In the genomic region with DNA sequence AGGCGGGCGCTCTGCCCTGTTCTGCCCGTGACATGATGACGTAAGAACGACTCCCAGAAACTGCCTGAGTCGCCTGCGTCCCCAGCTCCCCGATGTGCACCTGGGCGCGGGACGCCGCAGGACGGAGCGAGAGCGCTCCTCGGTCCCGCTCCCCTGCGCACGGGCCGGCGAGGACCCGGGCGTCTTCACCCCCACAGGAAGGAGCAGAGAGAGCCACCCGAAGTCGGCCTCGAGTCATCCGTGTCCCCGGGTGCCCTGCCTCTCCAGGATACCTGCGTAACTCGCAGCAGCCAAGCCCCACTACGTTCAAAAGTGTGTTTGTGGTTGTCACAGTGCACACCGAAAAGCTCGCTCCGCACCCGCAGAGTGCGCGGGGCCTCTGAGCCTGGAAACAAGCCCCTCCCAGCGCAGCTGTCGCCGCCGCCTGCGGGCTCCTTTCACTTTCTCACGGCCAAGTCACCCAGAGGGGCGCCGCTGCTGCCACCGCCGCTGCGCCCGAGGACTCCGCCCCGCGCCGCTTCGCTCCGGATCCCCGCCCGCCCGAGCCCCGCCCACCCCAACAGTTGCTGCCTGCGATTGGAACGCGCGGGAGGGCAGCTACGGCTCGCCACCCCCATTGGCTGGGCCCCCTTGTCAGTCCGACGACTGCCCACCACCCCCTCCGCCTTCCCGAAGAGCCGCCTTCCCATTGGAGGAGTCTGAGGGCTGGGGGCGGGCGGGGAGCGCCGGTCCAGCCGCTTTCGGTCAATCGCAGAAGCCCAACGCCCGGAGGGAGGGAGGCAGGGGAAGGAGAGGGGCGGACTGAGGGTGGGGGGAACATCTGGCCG, we compare ENCODE assay signal across 1 cellular context.
TF ChIP-seq lines count a peak whose summit lies in the region.

No MANE protein-coding gene starts in this region.

TF ChIP-seq in HepG2, 621 proteins besides CTCF, POLR2A, EP300 and RAD21 (continued from another document and continues in another):
- TF ChIP-seq, protein P1, sequence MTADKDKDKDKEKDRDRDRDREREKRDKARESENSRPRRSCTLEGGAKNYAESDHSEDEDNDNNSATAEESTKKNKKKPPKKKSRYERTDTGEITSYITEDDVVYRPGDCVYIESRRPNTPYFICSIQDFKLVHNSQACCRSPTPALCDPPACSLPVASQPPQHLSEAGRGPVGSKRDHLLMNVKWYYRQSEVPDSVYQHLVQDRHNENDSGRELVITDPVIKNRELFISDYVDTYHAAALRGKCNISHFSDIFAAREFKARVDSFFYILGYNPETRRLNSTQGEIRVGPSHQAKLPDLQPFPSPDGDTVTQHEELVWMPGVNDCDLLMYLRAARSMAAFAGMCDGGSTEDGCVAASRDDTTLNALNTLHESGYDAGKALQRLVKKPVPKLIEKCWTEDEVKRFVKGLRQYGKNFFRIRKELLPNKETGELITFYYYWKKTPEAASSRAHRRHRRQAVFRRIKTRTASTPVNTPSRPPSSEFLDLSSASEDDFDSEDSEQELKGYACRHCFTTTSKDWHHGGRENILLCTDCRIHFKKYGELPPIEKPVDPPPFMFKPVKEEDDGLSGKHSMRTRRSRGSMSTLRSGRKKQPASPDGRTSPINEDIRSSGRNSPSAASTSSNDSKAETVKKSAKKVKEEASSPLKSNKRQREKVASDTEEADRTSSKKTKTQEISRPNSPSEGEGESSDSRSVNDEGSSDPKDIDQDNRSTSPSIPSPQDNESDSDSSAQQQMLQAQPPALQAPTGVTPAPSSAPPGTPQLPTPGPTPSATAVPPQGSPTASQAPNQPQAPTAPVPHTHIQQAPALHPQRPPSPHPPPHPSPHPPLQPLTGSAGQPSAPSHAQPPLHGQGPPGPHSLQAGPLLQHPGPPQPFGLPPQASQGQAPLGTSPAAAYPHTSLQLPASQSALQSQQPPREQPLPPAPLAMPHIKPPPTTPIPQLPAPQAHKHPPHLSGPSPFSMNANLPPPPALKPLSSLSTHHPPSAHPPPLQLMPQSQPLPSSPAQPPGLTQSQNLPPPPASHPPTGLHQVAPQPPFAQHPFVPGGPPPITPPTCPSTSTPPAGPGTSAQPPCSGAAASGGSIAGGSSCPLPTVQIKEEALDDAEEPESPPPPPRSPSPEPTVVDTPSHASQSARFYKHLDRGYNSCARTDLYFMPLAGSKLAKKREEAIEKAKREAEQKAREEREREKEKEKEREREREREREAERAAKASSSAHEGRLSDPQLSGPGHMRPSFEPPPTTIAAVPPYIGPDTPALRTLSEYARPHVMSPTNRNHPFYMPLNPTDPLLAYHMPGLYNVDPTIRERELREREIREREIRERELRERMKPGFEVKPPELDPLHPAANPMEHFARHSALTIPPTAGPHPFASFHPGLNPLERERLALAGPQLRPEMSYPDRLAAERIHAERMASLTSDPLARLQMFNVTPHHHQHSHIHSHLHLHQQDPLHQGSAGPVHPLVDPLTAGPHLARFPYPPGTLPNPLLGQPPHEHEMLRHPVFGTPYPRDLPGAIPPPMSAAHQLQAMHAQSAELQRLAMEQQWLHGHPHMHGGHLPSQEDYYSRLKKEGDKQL (CRISPR knock-in tag; IDR thresholded peaks at IDR 0.05; ENCODE audit: low read depth): no peak
- TF ChIP-seq, protein P2, sequence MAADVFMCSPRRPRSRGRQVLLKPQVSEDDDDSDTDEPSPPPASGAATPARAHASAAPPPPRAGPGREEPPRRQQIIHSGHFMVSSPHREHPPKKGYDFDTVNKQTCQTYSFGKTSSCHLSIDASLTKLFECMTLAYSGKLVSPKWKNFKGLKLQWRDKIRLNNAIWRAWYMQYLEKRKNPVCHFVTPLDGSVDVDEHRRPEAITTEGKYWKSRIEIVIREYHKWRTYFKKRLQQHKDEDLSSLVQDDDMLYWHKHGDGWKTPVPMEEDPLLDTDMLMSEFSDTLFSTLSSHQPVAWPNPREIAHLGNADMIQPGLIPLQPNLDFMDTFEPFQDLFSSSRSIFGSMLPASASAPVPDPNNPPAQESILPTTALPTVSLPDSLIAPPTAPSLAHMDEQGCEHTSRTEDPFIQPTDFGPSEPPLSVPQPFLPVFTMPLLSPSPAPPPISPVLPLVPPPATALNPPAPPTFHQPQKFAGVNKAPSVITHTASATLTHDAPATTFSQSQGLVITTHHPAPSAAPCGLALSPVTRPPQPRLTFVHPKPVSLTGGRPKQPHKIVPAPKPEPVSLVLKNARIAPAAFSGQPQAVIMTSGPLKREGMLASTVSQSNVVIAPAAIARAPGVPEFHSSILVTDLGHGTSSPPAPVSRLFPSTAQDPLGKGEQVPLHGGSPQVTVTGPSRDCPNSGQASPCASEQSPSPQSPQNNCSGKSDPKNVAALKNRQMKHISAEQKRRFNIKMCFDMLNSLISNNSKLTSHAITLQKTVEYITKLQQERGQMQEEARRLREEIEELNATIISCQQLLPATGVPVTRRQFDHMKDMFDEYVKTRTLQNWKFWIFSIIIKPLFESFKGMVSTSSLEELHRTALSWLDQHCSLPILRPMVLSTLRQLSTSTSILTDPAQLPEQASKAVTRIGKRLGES (CRISPR knock-in tag; IDR thresholded peaks at IDR 0.05; ENCODE audit: borderline replicate concordance): no peak
- TF ChIP-seq ELF1 (CRISPR knock-in tag; IDR thresholded peaks at IDR 0.05) (no peak), SYNCRIP (IDR thresholded peaks at IDR 0.05; ENCODE audit: insufficient read depth, low read depth, low read length) (no peak), ZNF350 (CRISPR knock-in tag; IDR thresholded peaks at IDR 0.05; ENCODE audit: borderline replicate concordance, low read depth) (no peak; the same call in 1 of the 2 replicates), ZNF879 (CRISPR knock-in tag; IDR thresholded peaks at IDR 0.05) (no peak), JUND (CRISPR knock-in tag; IDR thresholded peaks at IDR 0.05) (0 out of 2 replicates have a peak, but pooled peaks have one; percentile 17), ZKSCAN8 (CRISPR knock-in tag; IDR thresholded peaks at IDR 0.05; ENCODE audit: borderline replicate concordance) (0 out of 2 replicates have a peak, but pooled peaks have one; percentile 19), HNRNPL (IDR thresholded peaks at IDR 0.05; ENCODE audit: low read depth, low read length) (0 out of 2 replicates have a peak, but pooled peaks have one; percentile 69), SP140L (CRISPR knock-in tag; IDR thresholded peaks at IDR 0.05; ENCODE audit: borderline replicate concordance) (no peak), GTF3A (CRISPR knock-in tag; conservative IDR thresholded peaks at IDR 0.05) (no peak), ZNF782 (CRISPR knock-in tag; IDR thresholded peaks at IDR 0.05; ENCODE audit: borderline replicate concordance) (peak; percentile 68; the same call in 1 of the 2 replicates), SAP130 (CRISPR knock-in tag; IDR thresholded peaks at IDR 0.05; ENCODE audit: low read depth) (peak; percentile 75), GPBP1L1 (CRISPR knock-in tag; IDR thresholded peaks at IDR 0.05) (no peak), ZNF274 (CRISPR knock-in tag; IDR thresholded peaks at IDR 0.05) (peak; percentile 67), ZFP41 (CRISPR knock-in tag; IDR thresholded peaks at IDR 0.05; ENCODE audit: borderline replicate concordance) (0 out of 2 replicates have a peak, but pooled peaks have one; percentile 47), GABPB1 (CRISPR knock-in tag; IDR thresholded peaks at IDR 0.05) (peak; percentile 83), ZNF564 (CRISPR knock-in tag; IDR thresholded peaks at IDR 0.05) (no peak), CAMTA2 (CRISPR knock-in tag; IDR thresholded peaks at IDR 0.05; ENCODE audit: borderline replicate concordance) (no peak), HHEX (CRISPR knock-in tag; IDR thresholded peaks at IDR 0.05) (no peak), FLYWCH1 (CRISPR knock-in tag; IDR thresholded peaks at IDR 0.05) (no peak), ERF (CRISPR knock-in tag; IDR thresholded peaks at IDR 0.05) (no peak), CC2D1A (CRISPR knock-in tag; IDR thresholded peaks at IDR 0.05) (no peak), ZNF878 (CRISPR knock-in tag; IDR thresholded peaks at IDR 0.05) (no peak; the same call in none of the 2 replicates), ZNF441 (CRISPR knock-in tag; IDR thresholded peaks at IDR 0.05; ENCODE audit: borderline replicate concordance) (peak; percentile 35; the same call in 1 of the 2 replicates), FOXK2 (IDR thresholded peaks at IDR 0.05) (no peak), ZNF776 (CRISPR knock-in tag; IDR thresholded peaks at IDR 0.05) (peak; percentile 28; the same call in 1 of the 2 replicates), FOXP1 (IDR thresholded peaks at IDR 0.05) (no peak), FOXP1 (CRISPR knock-in tag; IDR thresholded peaks at IDR 0.05) (no peak), ZNF335 (CRISPR knock-in tag; IDR thresholded peaks at IDR 0.05) (no peak), ZNF205 (CRISPR knock-in tag; IDR thresholded peaks at IDR 0.05) (no peak), ZNF329 (CRISPR knock-in tag; IDR thresholded peaks at IDR 0.05; ENCODE audit: low read depth) (no peak), ZNF558 (CRISPR knock-in tag; IDR thresholded peaks at IDR 0.05; ENCODE audit: borderline replicate concordance) (no peak), THAP8 (CRISPR knock-in tag; IDR thresholded peaks at IDR 0.05; ENCODE audit: borderline replicate concordance) (no peak), SOX13 (IDR thresholded peaks at IDR 0.05) (no peak), SOX13 (CRISPR knock-in tag; conservative IDR thresholded peaks at IDR 0.05 in 1 of 2, IDR thresholded peaks at IDR 0.05 in 1 of 2) (no peak), CSRNP1 (CRISPR knock-in tag; IDR thresholded peaks at IDR 0.05) (0 out of 2 replicates have a peak, but pooled peaks have one; percentile 81), DNMT3B (CRISPR knock-in tag; conservative IDR thresholded peaks at IDR 0.05) (no peak), JUN (CRISPR knock-in tag; IDR thresholded peaks at IDR 0.05) (no peak), ZNF891 (CRISPR knock-in tag; IDR thresholded peaks at IDR 0.05) (no peak), MTF1 (CRISPR knock-in tag; IDR thresholded peaks at IDR 0.05) (no peak)
- TF ChIP-seq, protein P3, sequence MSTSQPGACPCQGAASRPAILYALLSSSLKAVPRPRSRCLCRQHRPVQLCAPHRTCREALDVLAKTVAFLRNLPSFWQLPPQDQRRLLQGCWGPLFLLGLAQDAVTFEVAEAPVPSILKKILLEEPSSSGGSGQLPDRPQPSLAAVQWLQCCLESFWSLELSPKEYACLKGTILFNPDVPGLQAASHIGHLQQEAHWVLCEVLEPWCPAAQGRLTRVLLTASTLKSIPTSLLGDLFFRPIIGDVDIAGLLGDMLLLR (CRISPR knock-in tag; IDR thresholded peaks at IDR 0.05): 0 out of 2 replicates have a peak, but pooled peaks have one; percentile 52
- TF ChIP-seq, protein P4, sequence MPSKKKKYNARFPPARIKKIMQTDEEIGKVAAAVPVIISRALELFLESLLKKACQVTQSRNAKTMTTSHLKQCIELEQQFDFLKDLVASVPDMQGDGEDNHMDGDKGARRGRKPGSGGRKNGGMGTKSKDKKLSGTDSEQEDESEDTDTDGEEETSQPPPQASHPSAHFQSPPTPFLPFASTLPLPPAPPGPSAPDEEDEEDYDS (CRISPR knock-in tag; IDR thresholded peaks at IDR 0.05): peak; percentile 13; the same call in 1 of the 2 replicates
- TF ChIP-seq, protein P5, sequence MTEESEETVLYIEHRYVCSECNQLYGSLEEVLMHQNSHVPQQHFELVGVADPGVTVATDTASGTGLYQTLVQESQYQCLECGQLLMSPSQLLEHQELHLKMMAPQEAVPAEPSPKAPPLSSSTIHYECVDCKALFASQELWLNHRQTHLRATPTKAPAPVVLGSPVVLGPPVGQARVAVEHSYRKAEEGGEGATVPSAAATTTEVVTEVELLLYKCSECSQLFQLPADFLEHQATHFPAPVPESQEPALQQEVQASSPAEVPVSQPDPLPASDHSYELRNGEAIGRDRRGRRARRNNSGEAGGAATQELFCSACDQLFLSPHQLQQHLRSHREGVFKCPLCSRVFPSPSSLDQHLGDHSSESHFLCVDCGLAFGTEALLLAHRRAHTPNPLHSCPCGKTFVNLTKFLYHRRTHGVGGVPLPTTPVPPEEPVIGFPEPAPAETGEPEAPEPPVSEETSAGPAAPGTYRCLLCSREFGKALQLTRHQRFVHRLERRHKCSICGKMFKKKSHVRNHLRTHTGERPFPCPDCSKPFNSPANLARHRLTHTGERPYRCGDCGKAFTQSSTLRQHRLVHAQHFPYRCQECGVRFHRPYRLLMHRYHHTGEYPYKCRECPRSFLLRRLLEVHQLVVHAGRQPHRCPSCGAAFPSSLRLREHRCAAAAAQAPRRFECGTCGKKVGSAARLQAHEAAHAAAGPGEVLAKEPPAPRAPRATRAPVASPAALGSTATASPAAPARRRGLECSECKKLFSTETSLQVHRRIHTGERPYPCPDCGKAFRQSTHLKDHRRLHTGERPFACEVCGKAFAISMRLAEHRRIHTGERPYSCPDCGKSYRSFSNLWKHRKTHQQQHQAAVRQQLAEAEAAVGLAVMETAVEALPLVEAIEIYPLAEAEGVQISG (CRISPR knock-in tag; IDR thresholded peaks at IDR 0.05): peak; percentile 46; the same call in 1 of the 2 replicates
- TF ChIP-seq, protein P6, sequence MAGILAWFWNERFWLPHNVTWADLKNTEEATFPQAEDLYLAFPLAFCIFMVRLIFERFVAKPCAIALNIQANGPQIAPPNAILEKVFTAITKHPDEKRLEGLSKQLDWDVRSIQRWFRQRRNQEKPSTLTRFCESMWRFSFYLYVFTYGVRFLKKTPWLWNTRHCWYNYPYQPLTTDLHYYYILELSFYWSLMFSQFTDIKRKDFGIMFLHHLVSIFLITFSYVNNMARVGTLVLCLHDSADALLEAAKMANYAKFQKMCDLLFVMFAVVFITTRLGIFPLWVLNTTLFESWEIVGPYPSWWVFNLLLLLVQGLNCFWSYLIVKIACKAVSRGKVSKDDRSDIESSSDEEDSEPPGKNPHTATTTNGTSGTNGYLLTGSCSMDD (CRISPR knock-in tag; IDR thresholded peaks at IDR 0.05): no peak
